1 cellular context compared by ENCODE assay signal in genomic region chr4:169202143-169202699, GRCh38.
TF ChIP-seq lines count a peak whose summit lies in the region.

No MANE protein-coding gene starts in this region.

TF ChIP-seq in SK-N-SH, 30 proteins besides CTCF, POLR2A, EP300 and RAD21 (continued from another document):
- TF ChIP-seq SIN3A (IDR thresholded peaks at IDR 0.05; ENCODE audit: borderline replicate concordance, low read depth, low read length) (no peak), IRF3 (IDR thresholded peaks at IDR 0.05; ENCODE audit: low read depth, low read length) (no peak), USF2 (IDR thresholded peaks at IDR 0.05; ENCODE audit: borderline replicate concordance, low read depth, low read length) (no peak), RXRA (IDR thresholded peaks at IDR 0.05; ENCODE audit: borderline replicate concordance, low read depth) (no peak)
